22 cellular contexts compared by ENCODE assay signal in genomic region chr5:39772307-39772706, GRCh38.
"Had no signal": no experiment of that assay in that cellular context is flagged by ENCODE, and none has a peak within 500 bp of the region (broad histone marks: within the 10 kb centered on the region; RNA-seq: fewer than 3 reads in every experiment).

No MANE protein-coding gene starts in this region.

- H3K4me1 Mint-ChIP-seq: activated B cell treated with CpG ODN at 0.5 μM for 24 hours; activated CD4-positive, alpha-beta T cell treated with anti-CD3 and anti-CD28 coated beads for 36 hours; activated naive CD8-positive, alpha-beta T cell treated with anti-CD3 and anti-CD28 coated beads, Interleukin-2, amount 10 ng/mL, durations not matched to agents 7 days and 5 days; naive B cell had no signal

- H3K9me3 Mint-ChIP-seq: activated B cell treated with CpG ODN at 0.5 μM for 24 hours; activated naive CD4-positive, alpha-beta T cell treated with anti-CD3 and anti-CD28 coated beads for 36 hours; activated naive CD8-positive, alpha-beta T cell treated with anti-CD3 and anti-CD28 coated beads, Interleukin-2, amount 10 ng/mL, durations not matched to agents 7 days and 5 days had no signal

- H3K4me3 Mint-ChIP-seq: activated B cell treated with CpG ODN at 0.5 μM for 24 hours; activated CD4-positive, alpha-beta T cell treated with anti-CD3 and anti-CD28 coated beads for 36 hours; activated naive CD4-positive, alpha-beta T cell treated with anti-CD3 and anti-CD28 coated beads for 36 hours; activated naive CD8-positive, alpha-beta T cell treated with anti-CD3 and anti-CD28 coated beads, Interleukin-2, amount 10 ng/mL, durations not matched to agents 7 days and 5 days; naive B cell had no signal

- H3K36me3 ChIP-seq: heart right ventricle, spleen, vagina had no signal

- H3K4me1 ChIP-seq: heart right ventricle, spleen, testis, vagina had no signal

- H3K4me3 ChIP-seq: coronary artery, heart right ventricle, spleen, vagina had no signal

- ATAC-seq: activated CD4-positive, alpha-beta T cell treated with anti-CD3 and anti-CD28 coated beads for 36 hours; heart right ventricle; left colon had no signal

- H3K27ac Mint-ChIP-seq: activated B cell treated with CpG ODN at 0.5 μM for 24 hours; activated CD4-positive, alpha-beta T cell treated with anti-CD3 and anti-CD28 coated beads for 36 hours; activated naive CD4-positive, alpha-beta T cell treated with anti-CD3 and anti-CD28 coated beads for 36 hours; activated naive CD8-positive, alpha-beta T cell treated with anti-CD3 and anti-CD28 coated beads, Interleukin-2, amount 10 ng/mL, durations not matched to agents 7 days and 5 days; naive B cell had no signal

- H3K27me3 ChIP-seq: testis, vagina had no signal

- H3K9me3 ChIP-seq: spleen, testis, vagina had no signal

- H3K36me3 Mint-ChIP-seq: activated naive CD8-positive, alpha-beta T cell treated with anti-CD3 and anti-CD28 coated beads, Interleukin-2, amount 10 ng/mL, durations not matched to agents 7 days and 5 days; naive B cell had no signal

- H3K27ac ChIP-seq: coronary artery, heart right ventricle, spleen, testis, vagina had no signal

- FAIRE-seq: keratinocyte had no signal

- DNase-seq: activated B cell treated with CpG ODN at 0.5 μM for 24 hours; activated CD4-positive, alpha-beta T cell treated with anti-CD3 and anti-CD28 coated beads for 36 hours; activated CD4-positive, alpha-beta T cell treated with anti-CD3 and anti-CD28 coated beads, Interleukin-2, amount 50 U/mL, for 48 hours; activated CD8-positive, alpha-beta memory T cell treated with anti-CD3 and anti-CD28 coated beads, Interleukin-2, amount 50 U/mL, for 48 hours; activated naive CD4-positive, alpha-beta T cell treated with anti-CD3 and anti-CD28 coated beads for 36 hours; activated naive CD8-positive, alpha-beta T cell treated with anti-CD3 and anti-CD28 coated beads, Interleukin-2, amount 10 ng/mL, durations not matched to agents 7 days and 5 days; activated T-cell treated with anti-CD3 and anti-CD28 coated beads, Interleukin-2, amount 50 U/mL, for 48 hours; amniotic stem cell; cerebellar nuclear complex; heart right ventricle; left colon; naive B cell; occipital lobe; spleen; stimulated activated CD4-positive, alpha-beta T cell treated with anti-CD3 and anti-CD28 coated beads, Interleukin-4, amount 100 ng/mL, for 1 hour; stimulated activated naive CD4-positive, alpha-beta T cell; T-helper 9 cell; testis; trophoblast cell had no signal
